Comparison of ENCODE assay signal across 1 cellular context in the genomic region with DNA sequence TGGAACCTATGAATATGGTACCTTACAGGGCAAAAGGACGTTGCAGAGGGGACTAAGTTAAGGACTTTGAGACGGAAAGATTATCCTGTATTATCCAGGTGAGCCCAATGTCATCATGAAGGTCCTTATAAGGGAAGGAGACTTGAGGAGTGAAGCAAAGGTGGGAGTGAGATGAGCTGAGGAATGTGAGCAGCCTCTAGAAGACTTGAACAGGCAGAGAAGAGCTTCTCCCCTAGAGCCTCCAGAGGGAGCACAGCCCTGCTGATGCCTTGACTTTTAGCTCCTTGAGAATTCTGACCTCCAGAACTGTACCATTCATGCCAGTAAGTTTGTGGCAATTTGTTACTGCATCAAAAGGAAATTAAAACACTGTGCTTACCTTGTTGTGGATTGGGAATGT.
TF ChIP-seq lines count a peak whose summit lies in the region.

No MANE protein-coding gene starts in this region.

TF ChIP-seq in GM12878, 131 proteins besides CTCF, POLR2A, EP300 and RAD21:
- TF ChIP-seq JUND (IDR thresholded peaks at IDR 0.05; ENCODE audit: low read depth, low read length) (no peak), SMAD1 (IDR thresholded peaks at IDR 0.05; ENCODE audit: low read depth, partially characterized antibody) (no peak), RB1 (IDR thresholded peaks at IDR 0.05; ENCODE audit: borderline replicate concordance) (no peak), MTA3 (IDR thresholded peaks at IDR 0.05; ENCODE audit: borderline replicate concordance, low read length) (no peak)
TF ChIP-seq in GM12878: peak in this region for 0.
